ENCODE assay signal across 10 cellular contexts in genomic region chr14:22505751-22506710, GRCh38.
DNase-seq lines count a peak whose midpoint lies in the region; ATAC-seq, FAIRE-seq and TF ChIP-seq lines count a peak whose summit lies in the region.
"Had no signal": no experiment of that assay in that cellular context is flagged by ENCODE, and none has a peak within 500 bp of the region (broad histone marks: within the 10 kb centered on the region; RNA-seq: fewer than 3 reads in every experiment).

No MANE protein-coding gene starts in this region.

- H3K36me3 ChIP-seq in HepG2 (replicated peaks in 1 of 2; ENCODE audit: control insufficient read depth in 1 of 2, insufficient read depth in 2 of 2, low read length in 2 of 2) (no peaks in the 10 kb centered on the region), right lobe of liver (no peaks in the 10 kb centered on the region), transverse colon (no peaks in the 10 kb centered on the region), Karpas-422 (ENCODE audit: insufficient read depth, low read length) (no peaks in the 10 kb centered on the region)

- H3K27me3 ChIP-seq in HepG2 (ENCODE audit: control insufficient read depth in 1 of 2, insufficient read depth in 2 of 2, low read length in 2 of 2) (peaks cover 3 to 36% of the 10 kb centered on the region in 2 experiments; a peak in 2 of 5 replicates), right lobe of liver (no peaks in the 10 kb centered on the region), transverse colon (no peaks in the 10 kb centered on the region), Karpas-422 (ENCODE audit: low read length) (no peaks in the 10 kb centered on the region; the same call in 1 of the 2 replicates)
- H3K27me3 ChIP-seq: foreskin keratinocyte had no signal

- BruUV-seq in HepG2 (replicated peaks; lab: Mats Ljungman, UMichigan): no TSS peak

- H3K9ac ChIP-seq in HepG2 (ENCODE audit: insufficient read depth, low read depth, low read length): no peak overlapping the region
- H3K9ac ChIP-seq in Karpas-422 (ENCODE audit: low read length): no peak overlapping the region

- H3K9me2 ChIP-seq in Karpas-422 (replicated peaks; ENCODE audit: insufficient read depth, low read length): no peaks in the 10 kb centered on the region

- POLR2A ChIA-PET in HepG2 (lab: Yijun Ruan, JAX): interaction anchor here (0.5 kb wide), 1 partner anchor 801 kb away, joined by 3 read pairs; the partner anchor contains the start of gene BCL2L2

- no peak for TF ChIP-seq RAD21 in HepG2 (CRISPR knock-in tag; IDR thresholded peaks at IDR 0.05)

- WGBS in HepG2 (ENCODE audit: low lambda C conversion rate): 33% methylated on average over 13 of the region's 13 CpGs
- 68% methylated on average over 11 of the region's 13 CpGs for WGBS in right lobe of liver (ENCODE audit: insufficient coverage, low coverage, low lambda C conversion rate, missing lambda C conversion rate)
- WGBS in transverse colon (ENCODE audit: low coverage in 1 of 2), 2 donors: 72 to 79% methylated on average over 11 to 13 of the region's 13 CpGs

- in situ Hi-C loops in HepG2 (cut with HindIII; ENCODE audit: extremely low pct_ligation_motif_present, low pct_unique_long_range_greater_than_20kb) (no loop called here), transverse colon (cut with MboI; ENCODE audit: low pct_ligation_motif_present in 1 of 4, low pct_unique_long_range_greater_than_20kb in 1 of 4, low sequenced_read_pairs in 3 of 4) (no loop called here)

- intact Hi-C loops in HepG2 (cut with micrococcal nuclease; ENCODE audit: unreplicated experiment): no loop called here
- intact Hi-C loops in right lobe of liver (cut with DNase I): no loop called here
- intact Hi-C loops in transverse colon (cut with DNase I; ENCODE audit: low total_unique reads): no loop called here

- H3K9me3 ChIP-seq in HepG2 (ENCODE audit: low read length): no peaks in the 10 kb centered on the region
- H3K9me3 ChIP-seq in right lobe of liver: no peaks in the 10 kb centered on the region
- no peaks in the 10 kb centered on the region for H3K9me3 ChIP-seq in transverse colon
- H3K9me3 ChIP-seq in Karpas-422 (ENCODE audit: low read length): no peaks in the 10 kb centered on the region

- H3K27ac ChIP-seq in HepG2 (ENCODE audit: extremely low read length, insufficient read depth, low read length): no peak overlapping the region
- H3K27ac ChIP-seq in right lobe of liver: no peak overlapping the region
- peak overlapping the region in 3 of 4 donors; percentile 35 to 55 (median 37) for H3K27ac ChIP-seq in transverse colon
- no peak overlapping the region for H3K27ac ChIP-seq in Karpas-422 (ENCODE audit: low read length)
- H3K27ac ChIP-seq: foreskin keratinocyte had no signal

- ATAC-seq in HepG2 (no peak), right lobe of liver (no peak), HG03354 (IDR thresholded peaks at IDR 0.05; ENCODE audit: poor library complexity, severe bottlenecking, unreplicated experiment) (peak; percentile 30), HG02759 (IDR thresholded peaks at IDR 0.05; ENCODE audit: unreplicated experiment) (no peak)
- ATAC-seq: foreskin keratinocyte had no signal

- no peak for DNase-seq in HepG2 (ENCODE audit: low spot score)
- no peak for DNase-seq in right lobe of liver
- peak; percentile 29 for DNase-seq in central memory CD4-positive, alpha-beta T cell
- DNase-seq in transverse colon: no peak
- no peak for DNase-seq in NOMO-1 (lab: John Stamatoyannopoulos, UW; ENCODE audit: unreplicated experiment in 2 of 2)
- DNase-seq in Karpas-422: no peak
- DNase-seq: foreskin keratinocyte, NCI-H187 had no signal

- no peak for TF ChIP-seq CTCF in HepG2 (CRISPR knock-in tag; IDR thresholded peaks at IDR 0.05)
- TF ChIP-seq CTCF in right lobe of liver (IDR thresholded peaks at IDR 0.05): no peak
- TF ChIP-seq CTCF in transverse colon (IDR thresholded peaks at IDR 0.05): no peak

- H4K20me1 ChIP-seq in HepG2 (ENCODE audit: insufficient read depth, low read length) (no peaks in the 10 kb centered on the region), Karpas-422 (ENCODE audit: insufficient read depth, low read depth, low read length) (no peaks in the 10 kb centered on the region)

- CTCF ChIA-PET in HepG2 (lab: Yijun Ruan, JAX; ENCODE audit: low intra/inter-chr PET ratio, low total read pairs): no interaction called here

- H2AFZ ChIP-seq in HepG2 (ENCODE audit: low read length) (no peak overlapping the region), Karpas-422 (ENCODE audit: low read length) (no peak overlapping the region)

- TF ChIP-seq EP300 in HepG2 (IDR thresholded peaks at IDR 0.05; ENCODE audit: low read depth in 2 of 2, low read length in 2 of 2) (no peak), HepG2 (CRISPR knock-in tag; IDR thresholded peaks at IDR 0.05; ENCODE audit: borderline replicate concordance) (no peak), transverse colon (IDR thresholded peaks at IDR 0.05; ENCODE audit: low read depth) (no peak)

- H3K4me1 ChIP-seq in HepG2 (ENCODE audit: insufficient read depth, low read length): no peaks in the 10 kb centered on the region
- H3K4me1 ChIP-seq in right lobe of liver: no peaks in the 10 kb centered on the region
- H3K4me1 ChIP-seq in transverse colon: peaks cover 0 to 14% (median 6%) of the 10 kb centered on the region in 4 donors
- H3K4me1 ChIP-seq in Karpas-422 (ENCODE audit: low read length): peaks cover 19% of the 10 kb centered on the region
- H3K4me1 ChIP-seq: foreskin keratinocyte had no signal

- no peak overlapping the region for H3K4me2 ChIP-seq in HepG2 (ENCODE audit: low read depth, low read length)
- H3K4me2 ChIP-seq in Karpas-422 (ENCODE audit: low read depth, low read length, poor library complexity, severe bottlenecking): no peak overlapping the region

- no peak for FAIRE-seq in HepG2 (lab: Jason Lieb, UNC)

- no peak overlapping the region for H3K4me3 ChIP-seq in HepG2 (replicated peaks in 1 of 3; ENCODE audit: insufficient read depth in 1 of 3, low read depth in 2 of 3, low read length in 3 of 3)
- H3K4me3 ChIP-seq in right lobe of liver: no peak overlapping the region
- no peak overlapping the region for H3K4me3 ChIP-seq in transverse colon
- no peak overlapping the region for H3K4me3 ChIP-seq in Karpas-422 (ENCODE audit: low read length)

- H3K79me2 ChIP-seq in HepG2 (ENCODE audit: insufficient read depth, low read length) (no peaks in the 10 kb centered on the region), Karpas-422 (ENCODE audit: low read length) (no peaks in the 10 kb centered on the region)

- TF ChIP-seq POLR2A in HepG2 (IDR thresholded peaks at IDR 0.05; ENCODE audit: insufficient read depth in 1 of 2, low read depth in 2 of 2, low read length in 2 of 2): no peak
- no peak for TF ChIP-seq POLR2A in right lobe of liver (IDR thresholded peaks at IDR 0.05)
- peak; percentile 9 for TF ChIP-seq POLR2A in transverse colon (IDR thresholded peaks at IDR 0.05)

TF ChIP-seq in HepG2, 621 proteins besides CTCF, POLR2A, EP300 and RAD21:
- TF ChIP-seq RFX1 (IDR thresholded peaks at IDR 0.05) (0 out of 2 replicates have a peak, but pooled peaks have one; percentile 6), RNF2 (conservative IDR thresholded peaks at IDR 0.05; ENCODE audit: low read depth) (0 out of 2 replicates have a peak, but pooled peaks have one; percentile 6), HMGXB4 (CRISPR knock-in tag; IDR thresholded peaks at IDR 0.05; ENCODE audit: borderline replicate concordance in 1 of 2, low read depth in 1 of 2) (no peak), ZSCAN30 (CRISPR knock-in tag; IDR thresholded peaks at IDR 0.05) (no peak), ZFP90 (CRISPR knock-in tag; IDR thresholded peaks at IDR 0.05; ENCODE audit: borderline replicate concordance) (no peak), U2AF2 (IDR thresholded peaks at IDR 0.05; ENCODE audit: low read depth, low read length) (no peak), ZNF678 (CRISPR knock-in tag; IDR thresholded peaks at IDR 0.05) (no peak), MXD3 (CRISPR knock-in tag; IDR thresholded peaks at IDR 0.05) (no peak), SMC3 (IDR thresholded peaks at IDR 0.05; ENCODE audit: low read length) (no peak)
- TF ChIP-seq, protein P1, sequence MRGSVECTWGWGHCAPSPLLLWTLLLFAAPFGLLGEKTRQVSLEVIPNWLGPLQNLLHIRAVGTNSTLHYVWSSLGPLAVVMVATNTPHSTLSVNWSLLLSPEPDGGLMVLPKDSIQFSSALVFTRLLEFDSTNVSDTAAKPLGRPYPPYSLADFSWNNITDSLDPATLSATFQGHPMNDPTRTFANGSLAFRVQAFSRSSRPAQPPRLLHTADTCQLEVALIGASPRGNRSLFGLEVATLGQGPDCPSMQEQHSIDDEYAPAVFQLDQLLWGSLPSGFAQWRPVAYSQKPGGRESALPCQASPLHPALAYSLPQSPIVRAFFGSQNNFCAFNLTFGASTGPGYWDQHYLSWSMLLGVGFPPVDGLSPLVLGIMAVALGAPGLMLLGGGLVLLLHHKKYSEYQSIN (CRISPR knock-in tag; IDR thresholded peaks at IDR 0.05; ENCODE audit: borderline replicate concordance): no peak; the same call in 1 of the 2 replicates
TF ChIP-seq in HepG2: peak in this region for 2.

Comparison
In these comparisons a context has a peak if more than half of its experiments do, and no peak if none do; other contexts are left out.
1. H3K27ac ChIP-seq: peak in transverse colon (3 of 4); none in HepG2 (single experiment), right lobe of liver (0 of 3) and Karpas-422 (single experiment).